In genomic region chr10:74822101-74822500, GRCh38 we compare ENCODE assay signal across 12 cellular contexts. TPM values are rescaled to one million over a fixed set of nuclear protein-coding genes. Genes with fewer than 3 reads are reported as not detected.
A peak's percentile ranks its signal among the peaks of the same experiment; 100 is the strongest.
DNase-seq lines count a peak whose midpoint lies in the region; ATAC-seq, FAIRE-seq and TF ChIP-seq lines count a peak whose summit lies in the region.
"Had no signal": no experiment of that assay in that cellular context is flagged by ENCODE, and none has a peak within 500 bp of the region (broad histone marks: within the 10 kb centered on the region; RNA-seq: fewer than 3 reads in every experiment).

No MANE protein-coding gene starts in this region.

- no peak for TF ChIP-seq RAD21 in K562 (CRISPR knock-in tag; conservative IDR thresholded peaks at IDR 0.05 in 1 of 2, IDR thresholded peaks at IDR 0.05 in 1 of 2)

- WGBS in K562 (ENCODE audit: insufficient coverage, low coverage, missing lambda C conversion rate) = 13% methylated on average over 2 of the region's 2 CpGs

- H4K20me1 ChIP-seq in K562 (replicated peaks; ENCODE audit: control insufficient read depth, insufficient read depth, low read length) (no peaks in the 10 kb centered on the region), MM.1S (ENCODE audit: insufficient read depth, low read length) (no peaks in the 10 kb centered on the region)

- FAIRE-seq in K562 (lab: Jason Lieb, UNC) = no peak

- CTCF ChIA-PET in HEK293 (lab: Yijun Ruan, JAX) (interaction anchor here (0.5 to 0.6 kb wide), 2 partner anchors 40 to 563 kb away, joined by 3 read pairs; no protein-coding TSS in a partner anchor), K562 (lab: Yijun Ruan, JAX; ENCODE audit: low intra/inter-chr PET ratio) (no interaction called here)

- in situ Hi-C loops in K562 (cut with MboI) = no loop called here

- no peak for TF ChIP-seq EP300 in K562 (IDR thresholded peaks at IDR 0.05; ENCODE audit: low read length)

- H3K27ac ChIP-seq in ACC112 (ENCODE audit: low read depth, low read length) (peak overlapping the region; percentile 61), HEK293 (ENCODE audit: extremely low read depth, low read depth, low read length) (peak overlapping the region; percentile 99; the same call in 1 of the 2 replicates), K562 (ENCODE audit: extremely low read depth, low read depth, low read length) (no peak overlapping the region), parathyroid adenoma (peak overlapping the region; percentile 85), MM.1S (ENCODE audit: low read length) (no peak overlapping the region)
- H3K27ac ChIP-seq: cardiac muscle cell had no signal

- ATAC-seq in K562 (no peak), GM19463 (IDR thresholded peaks at IDR 0.05; ENCODE audit: unreplicated experiment) (no peak)
- ATAC-seq: HCT116 had no signal

- POLR2A ChIA-PET in HEK293 (lab: Yijun Ruan, JAX) = no interaction called here
- POLR2A ChIA-PET in K562 (lab: Yijun Ruan, JAX) = interaction anchor here (1.0 to 1.5 kb wide), 3 partner anchors 9 to 57 kb away, joined by 3 to 5 read pairs (median 3); no protein-coding TSS in a partner anchor

- H3K79me2 ChIP-seq in ACC112 (ENCODE audit: control insufficient read depth, insufficient read depth, low read length, unreplicated experiment) (peaks cover 1% of the 10 kb centered on the region), K562 (ENCODE audit: control insufficient read depth, insufficient read depth, low read length) (peaks cover 1% of the 10 kb centered on the region; the same call in 2 of the 3 replicates), parathyroid adenoma (peaks cover 1% of the 10 kb centered on the region), MM.1S (ENCODE audit: low read length) (peaks cover 2% of the 10 kb centered on the region)

- 0 out of 2 replicates have a peak, but pooled peaks cover 5% of the 10 kb centered on the region for H3F3A ChIP-seq in MM.1S (ENCODE audit: insufficient read depth, low read length)

- intact Hi-C loops in K562 (cut with micrococcal nuclease) = loop anchor here (10.0 kb wide), 2 partner anchors 193 to 413 kb away; partner anchors contain the start of gene COMTD1

- H3K4me2 ChIP-seq in K562 (ENCODE audit: insufficient read depth, low read length) = no peak overlapping the region
- H3K4me2 ChIP-seq in parathyroid adenoma (ENCODE audit: low read length) = peak overlapping the region; percentile 48
- no peak overlapping the region for H3K4me2 ChIP-seq in MM.1S (ENCODE audit: low read depth, low read length)

- H2AFZ ChIP-seq in ACC112 (ENCODE audit: low read length, unreplicated experiment) (peak overlapping the region; percentile 27), K562 (ENCODE audit: low read depth, low read length) (0 out of 2 replicates have a peak overlapping the region, but pooled peaks have one; percentile 14), parathyroid adenoma (peak overlapping the region; percentile 64), MM.1S (ENCODE audit: low read length) (no peak overlapping the region)

- no peak for DNase-seq in K562 (ENCODE audit: extremely low read depth in 1 of 4, low spot score in 3 of 4)
- DNase-seq in activated CD8-positive, alpha-beta memory T cell treated with anti-CD3 and anti-CD28 coated beads for 24 hours = no peak
- no peak for DNase-seq in MM.1S
- DNase-seq in foreskin melanocyte = no peak
- DNase-seq: stimulated activated CD4-positive, alpha-beta T cell treated with anti-CD3 and anti-CD28 coated beads, Interleukin-4, amount 100 ng/mL, for 1 hour; stimulated activated naive CD4-positive, alpha-beta T cell had no signal

- H3K27me3 ChIP-seq in ACC112 (ENCODE audit: insufficient read depth, low read length) (no peaks in the 10 kb centered on the region), K562 (ENCODE audit: control insufficient read depth in 2 of 2, insufficient read depth in 2 of 2, low read length in 2 of 2) (no peaks in the 10 kb centered on the region), parathyroid adenoma (ENCODE audit: control insufficient read depth, insufficient read depth, low read length) (no peaks in the 10 kb centered on the region), MM.1S (replicated peaks; ENCODE audit: insufficient read depth, low read length) (no peaks in the 10 kb centered on the region)
- H3K27me3 ChIP-seq: cardiac muscle cell had no signal

- H3K9me2 ChIP-seq in MM.1S (replicated peaks; ENCODE audit: insufficient read depth, low read length) = no peaks in the 10 kb centered on the region

- no peaks in the 10 kb centered on the region for H3K9me1 ChIP-seq in K562 (ENCODE audit: control insufficient read depth, insufficient read depth, low read length)

- H3K4me1 ChIP-seq in ACC112 (ENCODE audit: control insufficient read depth, insufficient read depth, low read length, unreplicated experiment) (peaks cover 22% of the 10 kb centered on the region), HEK293 (ENCODE audit: control insufficient read depth, insufficient read depth, low read length) (peaks cover 29% of the 10 kb centered on the region), K562 (replicated peaks in 1 of 2; ENCODE audit: control insufficient read depth in 2 of 2, insufficient read depth in 2 of 2, low read length in 2 of 2) (peaks cover 23 to 29% of the 10 kb centered on the region in 2 experiments), parathyroid adenoma (peaks cover 26% of the 10 kb centered on the region), MM.1S (ENCODE audit: low read length) (no peaks in the 10 kb centered on the region)

- H3K9ac ChIP-seq in K562 (ENCODE audit: insufficient read depth in 1 of 2, low read depth in 2 of 2, low read length in 2 of 2) (no peak overlapping the region), parathyroid adenoma (no peak overlapping the region), MM.1S (ENCODE audit: low read length) (no peak overlapping the region)

- no peak for TF ChIP-seq POLR2A in K562 (conservative IDR thresholded peaks at IDR 0.05)

- BruUV-seq in K562 (replicated peaks; lab: Mats Ljungman, UMichigan) = no TSS peak

- no peak for TF ChIP-seq CTCF in HEK293 (tag by site-specific recombination; IDR thresholded peaks at IDR 0.05)
- TF ChIP-seq CTCF in K562 (IDR thresholded peaks at IDR 0.05 in 2 of 3, conservative IDR thresholded peaks at IDR 0.05 in 1 of 3; ENCODE audit: insufficient read depth in 2 of 3, low read depth in 1 of 3, low read length in 3 of 3) = no peak
- TF ChIP-seq CTCF in parathyroid adenoma (IDR thresholded peaks at IDR 0.05) = no peak
- TF ChIP-seq CTCF in MM.1S (IDR thresholded peaks at IDR 0.05; ENCODE audit: low read length) = no peak

- H3K4me3 ChIP-seq in ACC112 (ENCODE audit: low read depth, low read length) = no peak overlapping the region
- H3K4me3 ChIP-seq in HEK293 (ENCODE audit: low read depth, low read length) = no peak overlapping the region
- H3K4me3 ChIP-seq in K562 = no peak overlapping the region
- peak overlapping the region; percentile 22 for H3K4me3 ChIP-seq in parathyroid adenoma (ENCODE audit: low read depth, low read length)
- H3K4me3 ChIP-seq in MM.1S (ENCODE audit: low read length) = no peak overlapping the region
- H3K4me3 ChIP-seq: cardiac muscle cell had no signal

- H3K9me3 ChIP-seq in HEK293 (ENCODE audit: control insufficient read depth, insufficient read depth, low read depth, low read length) (no peaks in the 10 kb centered on the region), K562 (replicated peaks; ENCODE audit: control insufficient read depth, insufficient read depth, low read depth, low read length) (peaks cover 4% of the 10 kb centered on the region), parathyroid adenoma (ENCODE audit: control insufficient read depth, low read length) (no peaks in the 10 kb centered on the region), MM.1S (replicated peaks; ENCODE audit: insufficient read depth, low read length) (no peaks in the 10 kb centered on the region)

- H3K36me3 ChIP-seq in ACC112 (ENCODE audit: insufficient read depth, low read length) (no peaks in the 10 kb centered on the region), HEK293 (ENCODE audit: control insufficient read depth in 2 of 2, insufficient read depth in 1 of 2, low read length in 2 of 2) (no peaks in the 10 kb centered on the region), K562 (ENCODE audit: control insufficient read depth, insufficient read depth, low read length) (no peaks in the 10 kb centered on the region), parathyroid adenoma (ENCODE audit: control insufficient read depth, insufficient read depth, low read length) (no peaks in the 10 kb centered on the region), MM.1S (replicated peaks; ENCODE audit: insufficient read depth, low read length) (no peaks in the 10 kb centered on the region)
- H3K36me3 ChIP-seq: cardiac muscle cell had no signal

TF ChIP-seq in K562, 482 proteins besides CTCF, POLR2A, EP300 and RAD21 (continues in another document):
- TF ChIP-seq ESRRA (IDR thresholded peaks at IDR 0.05; ENCODE audit: borderline replicate concordance, low read depth) (0 out of 2 replicates have a peak, but pooled peaks have one; percentile 13), ID3 (CRISPR knock-in tag; IDR thresholded peaks at IDR 0.05) (no peak), ID3 (tag; IDR thresholded peaks at IDR 0.05) (no peak)

RNA-seq across cellular contexts. Expression of gene KAT6B, which starts 4.3 kb away (rescaled TPM):
- total RNA-seq in K562 (2011; cell fraction: chromatin; rRNA removed; ENCODE audit: low replicate concordance) = 43.8 and 89.7 TPM in 2 replicates
- total RNA-seq in K562 (2011; cell fraction: nucleolus; rRNA removed) = 22.2 and 24.9 TPM in 2 replicates
- total RNA-seq in K562 (2011; cell fraction: nucleoplasm; rRNA removed) = 40.7 and 66.0 TPM in 2 replicates
- total RNA-seq in K562 (2014; rRNA removed) (6.8 and 8.0 TPM in 2 replicates), K562 (2014; rRNA removed; fragmentation: Illumina TruSeq; extraction: Trizol) (8.2 and 9.3 TPM in 2 replicates), K562 (2015; rRNA removed; fragmentation: Illumina TruSeq; extraction: Trizol) (7.1 and 7.6 TPM in 2 replicates), K562 (2021) (9.0 and 10.2 TPM in 2 replicates)
- polyA plus RNA-seq in K562 (2011; rRNA removed) (2.6 and 2.7 TPM in 2 replicates), K562 (2014; fragmentation: Illumina TruSeq; extraction: Trizol) (7.7 and 9.2 TPM in 2 replicates), K562 (2014; fragmentation: Nextera tagmentation; extraction: Ambion mirVana) (1 to 10 TPM; 1.4 to 2.4 TPM), K562 (2014; rRNA removed) (4.5 and 4.8 TPM in 2 replicates)
- polyA plus RNA-seq in K562 (2011; cell fraction: cytosol; rRNA removed) = 2.3 and 2.4 TPM in 2 replicates
- 6.2 and 7.4 TPM in 2 replicates for polyA plus RNA-seq in K562 (2011; cell fraction: nucleus; rRNA removed)
- 4.2 and 4.4 TPM in 2 replicates for polyA plus RNA-seq in K562 (2012)
- polyA minus RNA-seq in K562 (2011; rRNA and poly(A)+ RNA removed) = 13.2 and 17.8 TPM in 2 replicates
- polyA minus RNA-seq in K562 (2011; cell fraction: cytosol; rRNA and poly(A)+ RNA removed) = 4.6 and 4.7 TPM in 2 replicates
- polyA minus RNA-seq in K562 (2011; cell fraction: nucleus; rRNA and poly(A)+ RNA removed) = 17.1 and 28.2 TPM in 2 replicates

Comparison
In these comparisons a context has a peak if more than half of its experiments do, and no peak if none do; other contexts are left out.
1. H3K27ac ChIP-seq: peak in ACC112 (single experiment), HEK293 (single experiment) and parathyroid adenoma (single experiment); none in K562 (single experiment) and MM.1S (single experiment).